12 cellular contexts compared by ENCODE assay signal in the genomic region with DNA sequence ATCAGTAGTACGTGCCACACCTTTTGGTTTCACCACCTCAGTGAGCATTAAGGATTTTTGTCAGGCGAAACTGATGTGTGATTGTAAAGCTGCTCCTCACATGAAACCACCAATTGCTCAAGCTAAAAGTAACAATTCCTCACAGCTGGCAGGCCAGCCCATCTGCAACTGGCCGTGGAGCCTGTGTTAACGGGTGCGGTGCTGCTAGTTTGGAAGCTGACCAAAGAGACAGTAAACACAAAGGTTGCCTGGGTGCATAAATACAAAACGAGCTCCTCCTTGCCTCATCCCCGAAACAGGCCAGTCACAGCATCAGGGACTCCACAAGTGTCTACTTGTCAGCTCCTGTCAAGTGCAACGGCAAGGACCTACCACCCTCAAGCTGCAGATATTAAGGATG. TPM values are rescaled to one million over a fixed set of nuclear protein-coding genes. Genes with fewer than 3 reads are reported as not detected.
DNase-seq lines count a peak whose midpoint lies in the region; ATAC-seq and TF ChIP-seq lines count a peak whose summit lies in the region.
"Had no signal": no experiment of that assay in that cellular context is flagged by ENCODE, and none has a peak within 500 bp of the region (broad histone marks: within the 10 kb centered on the region; RNA-seq: fewer than 3 reads in every experiment).

No MANE protein-coding gene starts in this region.

- H3K4me3 Mint-ChIP-seq in MCF 10A (ENCODE audit: unreplicated experiment) (no peak overlapping the region), progenitor cell of endocrine pancreas (ENCODE audit: low read depth) (no peak overlapping the region)

- peak; percentile 36 for DNase-seq in DMS153 treated with DMSO at 0.1 percent for 48 hours (lab: John Stamatoyannopoulos, UW; ENCODE audit: unreplicated experiment)
- peak; percentile 62 for DNase-seq in NCI-H1105 (lab: John Stamatoyannopoulos, UW)
- peak; percentile 72 for DNase-seq in MCF 10A (ENCODE audit: unreplicated experiment)
- DNase-seq in left lobe of liver (ENCODE audit: low spot score), result no peak
- DNase-seq in activated effector memory CD4-positive, alpha-beta T cell treated with anti-CD3 and anti-CD28 coated beads, Interleukin-2, amount 50 U/mL, for 16 hours, result no peak
- DNase-seq in SW 1271 (lab: John Stamatoyannopoulos, UW), result no peak
- DNase-seq in progenitor cell of endocrine pancreas (ENCODE audit: low spot score, unreplicated experiment), result no peak
- DNase-seq: adrenal gland, H7, small intestine, T1000 had no signal

- peak; percentile 23 for ATAC-seq in left lobe of liver
- no peak for ATAC-seq in HG03045 (IDR thresholded peaks at IDR 0.05; ENCODE audit: unreplicated experiment)

- BruUV-seq in MCF 10A (replicated peaks; lab: Mats Ljungman, UMichigan), result no TSS peak

- H3K27me3 Mint-ChIP-seq in MCF 10A (ENCODE audit: insufficient read depth, unreplicated experiment), result no peaks in the 10 kb centered on the region
- peaks cover 22% of the 10 kb centered on the region for H3K27me3 Mint-ChIP-seq in progenitor cell of endocrine pancreas

- no peaks in the 10 kb centered on the region for H3K9me3 Mint-ChIP-seq in MCF 10A (ENCODE audit: unreplicated experiment)
- H3K9me3 Mint-ChIP-seq in progenitor cell of endocrine pancreas (ENCODE audit: low read depth), result no peaks in the 10 kb centered on the region

- intact Hi-C loops in MCF 10A (cut with micrococcal nuclease), result loop anchor here (5.0 kb wide), 1 partner anchor 34 kb away; the partner anchor contains the start of gene LGALSL

- H3K36me3 Mint-ChIP-seq in MCF 10A (ENCODE audit: insufficient read depth, unreplicated experiment), result peaks cover 6% of the 10 kb centered on the region
- H3K36me3 Mint-ChIP-seq in progenitor cell of endocrine pancreas (ENCODE audit: insufficient read depth), result no peaks in the 10 kb centered on the region

- CTCF ChIA-PET in MCF 10A (lab: Yijun Ruan, JAX), result interaction anchor here (0.6 to 12.0 kb wide), 11 partner anchors 9 to 436 kb away, joined by 3 to 257 read pairs (median 3); no protein-coding TSS in a partner anchor

- H3K4me1 Mint-ChIP-seq in MCF 10A (ENCODE audit: insufficient read depth, unreplicated experiment) (peaks cover 18% of the 10 kb centered on the region), progenitor cell of endocrine pancreas (ENCODE audit: low read depth) (peaks cover 2% of the 10 kb centered on the region)

- POLR2A ChIA-PET in MCF 10A (lab: Yijun Ruan, JAX), result interaction anchor here (0.5 to 2.3 kb wide), 21 partner anchors 14 to 381 kb away, joined by 3 to 13 read pairs (median 3); partner anchors contain the start of genes AFTPH and LGALSL

- peak overlapping the region; percentile 83 for H3K27ac Mint-ChIP-seq in MCF 10A (ENCODE audit: low read depth, unreplicated experiment)
- H3K27ac Mint-ChIP-seq in progenitor cell of endocrine pancreas, result no peak overlapping the region

- TF ChIP-seq CTCF in MCF 10A (IDR thresholded peaks at IDR 0.05; ENCODE audit: unreplicated experiment) (no peak), progenitor cell of endocrine pancreas (IDR thresholded peaks at IDR 0.05; ENCODE audit: unreplicated experiment) (no peak)

RNA-seq across cellular contexts. Expression of gene LGALSL, which starts 32.0 kb away (rescaled TPM):
- 11.4 and 13.5 TPM in 2 replicates for total RNA-seq in MCF 10A (2022)
- total RNA-seq in left lobe of liver, result 5.5 TPM
- 22.6 and 23.9 TPM in 2 replicates for total RNA-seq in progenitor cell of endocrine pancreas

RNA-seq across cellular contexts. Expression of gene AFTPH, which starts 38.2 kb away (rescaled TPM):
- total RNA-seq in MCF 10A (2022) (24.2 and 24.7 TPM in 2 replicates), left lobe of liver (15.2 TPM), progenitor cell of endocrine pancreas (26.6 and 28.9 TPM in 2 replicates)

Comparison
In these comparisons a context has a peak if more than half of its experiments do, and no peak if none do; other contexts are left out.
1. DNase-seq: peak in DMS153 treated with DMSO at 0.1 percent for 48 hours (single experiment), NCI-H1105 (single experiment) and MCF 10A (single experiment); none in left lobe of liver (single experiment), activated effector memory CD4-positive, alpha-beta T cell treated with anti-CD3 and anti-CD28 coated beads, Interleukin-2, amount 50 U/mL, for 16 hours (single experiment), SW 1271 (0 of 2) and progenitor cell of endocrine pancreas (single experiment).